17 cellular contexts compared by ENCODE assay signal in the genomic region with DNA sequence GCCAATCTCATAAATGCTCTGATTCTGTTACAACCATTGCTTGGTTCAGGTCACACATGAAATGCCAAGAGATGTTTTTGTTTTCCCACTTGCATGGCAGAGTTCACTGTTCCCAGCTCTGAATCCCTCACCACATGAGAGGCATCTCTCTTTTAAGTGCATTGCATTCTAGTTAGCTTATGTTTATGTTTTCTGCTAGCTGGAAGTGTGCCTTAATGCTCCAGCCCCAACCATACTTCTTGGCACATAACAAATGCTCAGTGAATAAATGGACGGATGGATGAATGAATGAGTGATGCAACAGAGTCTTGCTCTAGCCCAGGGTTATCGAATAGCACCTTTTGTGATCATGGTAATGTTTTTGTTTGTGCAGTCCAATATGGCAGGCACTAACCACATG.
DNase-seq lines count a peak whose midpoint lies in the region; ATAC-seq, FAIRE-seq and TF ChIP-seq lines count a peak whose summit lies in the region.
"Had no signal": no experiment of that assay in that cellular context is flagged by ENCODE, and none has a peak within 500 bp of the region (broad histone marks: within the 10 kb centered on the region; RNA-seq: fewer than 3 reads in every experiment).

No MANE protein-coding gene starts in this region.

- H3K4me3 ChIP-seq in bronchial epithelial cell (ENCODE audit: low read depth, low read length), result no peak overlapping the region

- no peak for TF ChIP-seq CTCF in bronchial epithelial cell (IDR thresholded peaks at IDR 0.05; ENCODE audit: insufficient read depth, low read length, severe bottlenecking)

- peak; percentile 13 for FAIRE-seq in bronchial epithelial cell (lab: Jason Lieb, UNC)

- peak; percentile 25 for DNase-seq in DMS 273 (lab: John Stamatoyannopoulos, UW; ENCODE audit: unreplicated experiment)
- no peak for DNase-seq in DMS 273 treated with DMSO at 0.1 percent for 48 hours (lab: John Stamatoyannopoulos, UW)
- DNase-seq in bronchial epithelial cell (ENCODE audit: low read depth), result no peak
- DNase-seq in iris pigment epithelial cell (ENCODE audit: low read depth), result peak; percentile 51
- peak; percentile 46 for DNase-seq in smooth muscle cell of the brain vasculature (ENCODE audit: low read depth, low spot score)
- no peak for DNase-seq in NCI-H2227 treated with DMSO at 0.1 percent for 48 hours (lab: John Stamatoyannopoulos, UW)
- no peak for DNase-seq in HPDE6-E6E7 (ENCODE audit: extremely low spot score)
- DNase-seq: CD8-positive, alpha-beta T cell; EL; GF-D8; GOT3; NCI-H1417; NCI-H187; NCI-H2107; NCI-H510A treated with DMSO at 0.1 percent for 48 hours; NCI-H748 treated with DMSO at 0.1 percent for 48 hours had no signal

- H3K36me3 ChIP-seq in bronchial epithelial cell (ENCODE audit: control insufficient read depth, insufficient read depth, low read length), result no peaks in the 10 kb centered on the region

- H3K27me3 ChIP-seq in bronchial epithelial cell (ENCODE audit: control insufficient read depth, insufficient read depth, low read length), result no peaks in the 10 kb centered on the region

- ATAC-seq in SK-N-SH treated with all-trans-retinoic acid at 6 μM for 48 hours, result no peak
- ATAC-seq: CD8-positive, alpha-beta T cell had no signal

TF ChIP-seq in SK-N-SH treated with all-trans-retinoic acid at 6 μM for 48 hours, 23 proteins besides CTCF, POLR2A, EP300 and RAD21:
- TF ChIP-seq ZFP3 (CRISPR knock-in tag; IDR thresholded peaks at IDR 0.05), result no peak
- TF ChIP-seq ZNF565 (CRISPR knock-in tag; conservative IDR thresholded peaks at IDR 0.05; ENCODE audit: low read depth), result no peak
- TF ChIP-seq ZC3H10 (CRISPR knock-in tag; IDR thresholded peaks at IDR 0.05), result no peak
- no peak for TF ChIP-seq TCF4 (CRISPR knock-in tag; IDR thresholded peaks at IDR 0.05; ENCODE audit: borderline replicate concordance)
- no peak for TF ChIP-seq TSHZ2 (CRISPR knock-in tag; IDR thresholded peaks at IDR 0.05)
- no peak for TF ChIP-seq PATZ1 (CRISPR knock-in tag; IDR thresholded peaks at IDR 0.05; ENCODE audit: borderline replicate concordance)
- TF ChIP-seq GLIS3 (CRISPR knock-in tag; IDR thresholded peaks at IDR 0.05), result no peak
- no peak for TF ChIP-seq PPARA (CRISPR knock-in tag; IDR thresholded peaks at IDR 0.05; ENCODE audit: borderline replicate concordance)
- no peak for TF ChIP-seq BACH2 (CRISPR knock-in tag; IDR thresholded peaks at IDR 0.05; ENCODE audit: borderline replicate concordance)
- no peak for TF ChIP-seq ISL1 (CRISPR knock-in tag; IDR thresholded peaks at IDR 0.05)
- TF ChIP-seq CSDC2 (CRISPR knock-in tag; IDR thresholded peaks at IDR 0.05), result no peak
- no peak for TF ChIP-seq ARNTL (CRISPR knock-in tag; IDR thresholded peaks at IDR 0.05; ENCODE audit: borderline replicate concordance, low read depth)
- no peak for TF ChIP-seq RARB (CRISPR knock-in tag; IDR thresholded peaks at IDR 0.05)
- no peak for TF ChIP-seq OSR1 (CRISPR knock-in tag; IDR thresholded peaks at IDR 0.05)

Comparison
In these comparisons a context has a peak if more than half of its experiments do, and no peak if none do; other contexts are left out.
1. DNase-seq: peak in DMS 273 (single experiment), iris pigment epithelial cell (single experiment) and smooth muscle cell of the brain vasculature (single experiment); none in DMS 273 treated with DMSO at 0.1 percent for 48 hours (single experiment), bronchial epithelial cell (single experiment), NCI-H2227 treated with DMSO at 0.1 percent for 48 hours (single experiment) and HPDE6-E6E7 (single experiment).